2 cellular contexts compared by ENCODE assay signal in genomic region chr7:138738551-138739335, GRCh38.
TF ChIP-seq lines count a peak whose summit lies in the region.

No MANE protein-coding gene starts in this region.

TF ChIP-seq in IMR-90, 13 proteins besides CTCF, POLR2A, EP300 and RAD21:
- no peak for TF ChIP-seq MAZ (IDR thresholded peaks at IDR 0.05; ENCODE audit: borderline replicate concordance, low read depth, low read length)
- peak; percentile 88 for TF ChIP-seq SMC3 (IDR thresholded peaks at IDR 0.05; ENCODE audit: low read depth, low read length)
- TF ChIP-seq BHLHE40 (IDR thresholded peaks at IDR 0.05; ENCODE audit: low read depth, low read length) = no peak
- TF ChIP-seq CEBPB (IDR thresholded peaks at IDR 0.05; ENCODE audit: low read depth, low read length) = no peak

TF ChIP-seq in endothelial cell of umbilical vein, 7 proteins besides CTCF, POLR2A, EP300 and RAD21:
- no peak for TF ChIP-seq FOS (IDR thresholded peaks at IDR 0.05; ENCODE audit: borderline replicate concordance, insufficient read depth, low read length)
- no peak for TF ChIP-seq EZH2 (IDR thresholded peaks at IDR 0.05; ENCODE audit: borderline replicate concordance, low read depth, low read length, severe bottlenecking)
- TF ChIP-seq JUN (IDR thresholded peaks at IDR 0.05; ENCODE audit: borderline replicate concordance, insufficient read depth, insufficient read length, low read depth) = no peak
- no peak for TF ChIP-seq POLR2AphosphoS5 (IDR thresholded peaks at IDR 0.05; ENCODE audit: insufficient read depth, low read depth, low read length)
TF ChIP-seq in endothelial cell of umbilical vein: peak in this region for 0.
